In genomic region chr4:139809207-139810157, GRCh38 we compare ENCODE assay signal across 16 cellular contexts.
DNase-seq lines count a peak whose midpoint lies in the region; ATAC-seq, FAIRE-seq and TF ChIP-seq lines count a peak whose summit lies in the region.
"Had no signal": no experiment of that assay in that cellular context is flagged by ENCODE, and none has a peak within 500 bp of the region (broad histone marks: within the 10 kb centered on the region; RNA-seq: fewer than 3 reads in every experiment).

No MANE protein-coding gene starts in this region.

- H3K27me3 ChIP-seq in endothelial cell of umbilical vein (ENCODE audit: control insufficient read depth in 2 of 2, insufficient read depth in 2 of 2, low read length in 2 of 2), result no peaks in the 10 kb centered on the region
- H3K27me3 ChIP-seq: stomach had no signal

- TF ChIP-seq CTCF in natural killer cell (IDR thresholded peaks at IDR 0.05), result no peak
- no peak for TF ChIP-seq CTCF in endothelial cell of umbilical vein (IDR thresholded peaks at IDR 0.05; ENCODE audit: extremely low read depth in 1 of 2, insufficient read depth in 1 of 2, low read depth in 1 of 2, low read length in 2 of 2)
- no peak for TF ChIP-seq CTCF in neural crest cell (conservative IDR thresholded peaks at IDR 0.05)
- no peak for TF ChIP-seq CTCF in mucosa of descending colon (IDR thresholded peaks at IDR 0.05)

- FAIRE-seq in endothelial cell of umbilical vein (lab: Jason Lieb, UNC), result no peak
- FAIRE-seq: astrocyte had no signal

- H3K9me1 ChIP-seq in endothelial cell of umbilical vein (replicated peaks; ENCODE audit: control insufficient read depth, extremely low read depth, insufficient read depth, low read length), result no peaks in the 10 kb centered on the region

- H3K27ac Mint-ChIP-seq in natural killer cell (peak overlapping the region; percentile 17 to 77), neural crest cell (ENCODE audit: unreplicated experiment) (peak overlapping the region; percentile 96), T-helper 17 cell (no peak overlapping the region)
- no peak overlapping the region for H3K27ac Mint-ChIP-seq in natural killer cell treated with Interleukin-12 subunit alpha and Interleukin-12 subunit beta and Interleukin-15 and Interleukin-18, amount 100 ng/mL, for 72 hours

- no peak overlapping the region for H3K4me2 ChIP-seq in endothelial cell of umbilical vein (ENCODE audit: insufficient read depth, low read length)

- in situ Hi-C loops in ACHN (cut with HindIII; ENCODE audit: low pct_ligation_motif_present, low pct_unique_long_range_greater_than_20kb, low sequenced_read_pairs), result no loop called here

- H3K27ac ChIP-seq in endothelial cell of umbilical vein (ENCODE audit: insufficient read depth, low read depth, low read length), result peak overlapping the region; percentile 18
- H3K27ac ChIP-seq: stomach had no signal

- H3K36me3 Mint-ChIP-seq in natural killer cell, result no peaks in the 10 kb centered on the region
- no peaks in the 10 kb centered on the region for H3K36me3 Mint-ChIP-seq in natural killer cell treated with Interleukin-12 subunit alpha and Interleukin-12 subunit beta and Interleukin-15 and Interleukin-18, amount 100 ng/mL, for 72 hours
- peaks cover 13% of the 10 kb centered on the region for H3K36me3 Mint-ChIP-seq in neural crest cell (ENCODE audit: low read depth)
- H3K36me3 Mint-ChIP-seq in T-helper 17 cell (ENCODE audit: low read depth), result peaks cover 5% of the 10 kb centered on the region

- peaks cover 15 to 21% of the 10 kb centered on the region in 2 donors for H3K4me1 Mint-ChIP-seq in natural killer cell
- H3K4me1 Mint-ChIP-seq in natural killer cell treated with Interleukin-12 subunit alpha and Interleukin-12 subunit beta and Interleukin-15 and Interleukin-18, amount 100 ng/mL, for 72 hours (ENCODE audit: low read depth in 2 of 2), result peaks cover 13 to 16% of the 10 kb centered on the region in 2 donors
- peaks cover 59% of the 10 kb centered on the region for H3K4me1 Mint-ChIP-seq in neural crest cell
- H3K4me1 Mint-ChIP-seq in T-helper 17 cell, result no peaks in the 10 kb centered on the region

- H3K79me2 ChIP-seq in endothelial cell of umbilical vein (ENCODE audit: control insufficient read depth, insufficient read depth, low read length), result no peaks in the 10 kb centered on the region

- H3K4me3 ChIP-seq in endothelial cell of umbilical vein (replicated peaks in 1 of 3; ENCODE audit: insufficient read depth in 1 of 3, low read depth in 1 of 3, low read length in 3 of 3), result no peak overlapping the region
- H3K4me3 ChIP-seq in mucosa of descending colon, result no peak overlapping the region
- H3K4me3 ChIP-seq: stomach had no signal

- H3K4me1 ChIP-seq in endothelial cell of umbilical vein (ENCODE audit: control insufficient read depth, extremely low read depth, insufficient read depth, low read length), result peaks cover 9% of the 10 kb centered on the region
- peaks cover 2% of the 10 kb centered on the region for H3K4me1 ChIP-seq in mucosa of descending colon (ENCODE audit: low read depth)

- dilution Hi-C loops in endothelial cell of umbilical vein (cut with MboI; ENCODE audit: extremely low pct_ligation_motif_present, low sequenced_read_pairs), result no loop called here

- CTCF ChIA-PET in endothelial cell of umbilical vein (lab: Charles Lee), result interaction anchor here (0.7 to 2.9 kb wide), 9 partner anchors 15 to 550 kb away, joined by 3 to 10 read pairs (median 4); no protein-coding TSS in a partner anchor

- H4K20me1 ChIP-seq in endothelial cell of umbilical vein (replicated peaks; ENCODE audit: control insufficient read depth, extremely low read depth, insufficient read depth, low read length), result no peaks in the 10 kb centered on the region

- H3K4me3 Mint-ChIP-seq in natural killer cell (peak overlapping the region; percentile 32), neural crest cell (peak overlapping the region; percentile 68), T-helper 17 cell (no peak overlapping the region)
- no peak overlapping the region for H3K4me3 Mint-ChIP-seq in natural killer cell treated with Interleukin-12 subunit alpha and Interleukin-12 subunit beta and Interleukin-15 and Interleukin-18, amount 100 ng/mL, for 72 hours

- POLR2A ChIA-PET in endothelial cell of umbilical vein (lab: Charles Lee), result interaction anchor here (1.1 kb wide), 1 partner anchor 18 kb away, joined by 11 read pairs; no protein-coding TSS in a partner anchor

- no peak for TF ChIP-seq POLR2A in endothelial cell of umbilical vein (IDR thresholded peaks at IDR 0.05; ENCODE audit: low read depth, low read length)

- no peak overlapping the region for H2AFZ ChIP-seq in endothelial cell of umbilical vein (ENCODE audit: low read depth, low read length)

- H3K36me3 ChIP-seq in endothelial cell of umbilical vein (ENCODE audit: control insufficient read depth in 2 of 2, extremely low read depth in 1 of 2, insufficient read depth in 2 of 2, low read length in 2 of 2) (no peaks in the 10 kb centered on the region), mucosa of descending colon (ENCODE audit: low read depth) (no peaks in the 10 kb centered on the region)
- H3K36me3 ChIP-seq: stomach had no signal

- intact Hi-C loops in natural killer cell (cut with micrococcal nuclease), result no loop called here
- intact Hi-C loops in endothelial cell of umbilical vein (cut with micrococcal nuclease), result loop anchor here (2.0 kb wide), 1 partner anchor 47 kb away; no protein-coding TSS in a partner anchor
- intact Hi-C loops in mucosa of descending colon (cut with DNase I, micrococcal nuclease), result no loop called here

- H3K9me3 Mint-ChIP-seq in natural killer cell, result no peaks in the 10 kb centered on the region
- H3K9me3 Mint-ChIP-seq in natural killer cell treated with Interleukin-12 subunit alpha and Interleukin-12 subunit beta and Interleukin-15 and Interleukin-18, amount 100 ng/mL, for 72 hours, result no peaks in the 10 kb centered on the region
- peaks cover 5% of the 10 kb centered on the region for H3K9me3 Mint-ChIP-seq in neural crest cell

- H3K9me3 ChIP-seq in endothelial cell of umbilical vein (replicated peaks; ENCODE audit: control insufficient read depth, insufficient read depth, low read length) (no peaks in the 10 kb centered on the region), mucosa of descending colon (peaks cover 4% of the 10 kb centered on the region), T-helper 17 cell (ENCODE audit: control insufficient read depth, low read length, poor library complexity, severe bottlenecking) (no peaks in the 10 kb centered on the region)

- ATAC-seq in natural killer cell, result peak in 1 of 3 donors; percentile 52
- ATAC-seq in natural killer cell treated with Interleukin-12 subunit alpha and Interleukin-12 subunit beta and Interleukin-15 and Interleukin-18, amount 100 ng/mL, for 72 hours, result no peak
- no peak for ATAC-seq in mucosa of descending colon
- ATAC-seq in T-helper 17 cell, result no peak

- no TSS peak for BruUV-seq in endothelial cell of umbilical vein (replicated peaks; lab: Mats Ljungman, UMichigan)

- H3K9ac ChIP-seq in endothelial cell of umbilical vein (replicated peaks; ENCODE audit: extremely low read depth, insufficient read depth, low read length), result no peak overlapping the region

- DNase-seq in natural killer cell, result no peak
- DNase-seq in natural killer cell treated with Interleukin-12 subunit alpha and Interleukin-12 subunit beta and Interleukin-15 and Interleukin-18, amount 100 ng/mL, for 72 hours (ENCODE audit: low spot score), result no peak
- DNase-seq in endothelial cell of umbilical vein (ENCODE audit: low read depth, low spot score), result peak; percentile 69
- no peak for DNase-seq in neural crest cell (ENCODE audit: low read depth, low spot score)
- no peak for DNase-seq in mucosa of descending colon
- no peak for DNase-seq in activated CD4-positive, alpha-beta T cell treated with anti-CD3 and anti-CD28 coated beads for 1 hour
- DNase-seq in ACHN, result no peak
- no peak for DNase-seq in T-helper 17 cell
- DNase-seq: activated gamma-delta T cell; effector CD8-positive, alpha-beta T cell; foreskin fibroblast; HCEC 1CT; NK-92 treated with Interleukin-12 subunit alpha and Interleukin-12 subunit beta, amount 100 ng/mL, for 24 hours; SIG-M5; stomach had no signal

- H3K27me3 Mint-ChIP-seq in natural killer cell (ENCODE audit: low read depth in 2 of 2), result peaks cover 2 to 6% of the 10 kb centered on the region in 2 donors
- peaks cover 7 to 33% of the 10 kb centered on the region in 2 donors for H3K27me3 Mint-ChIP-seq in natural killer cell treated with Interleukin-12 subunit alpha and Interleukin-12 subunit beta and Interleukin-15 and Interleukin-18, amount 100 ng/mL, for 72 hours
- H3K27me3 Mint-ChIP-seq in neural crest cell (ENCODE audit: low read depth), result no peaks in the 10 kb centered on the region
- H3K27me3 Mint-ChIP-seq in T-helper 17 cell, result peaks cover 26% of the 10 kb centered on the region

TF ChIP-seq in endothelial cell of umbilical vein, 7 proteins besides CTCF, POLR2A, EP300 and RAD21:
- no peak for TF ChIP-seq POLR2AphosphoS5 (IDR thresholded peaks at IDR 0.05; ENCODE audit: insufficient read depth, low read depth, low read length)
- no peak for TF ChIP-seq MAX (IDR thresholded peaks at IDR 0.05; ENCODE audit: insufficient read depth, insufficient read length)
- TF ChIP-seq EZH2 (IDR thresholded peaks at IDR 0.05; ENCODE audit: borderline replicate concordance, low read depth, low read length, severe bottlenecking), result no peak
- TF ChIP-seq GATA2 (IDR thresholded peaks at IDR 0.05; ENCODE audit: insufficient read depth, insufficient read length, low read depth, low read length), result no peak
- no peak for TF ChIP-seq FOS (IDR thresholded peaks at IDR 0.05; ENCODE audit: borderline replicate concordance, insufficient read depth, low read length)
- no peak for TF ChIP-seq MYC (IDR thresholded peaks at IDR 0.05; ENCODE audit: low read depth, low read length)
- TF ChIP-seq JUN (IDR thresholded peaks at IDR 0.05; ENCODE audit: borderline replicate concordance, insufficient read depth, insufficient read length, low read depth), result no peak

Comparison
In these comparisons a context has a peak if more than half of its experiments do, and no peak if none do; other contexts are left out.
1. H3K27ac Mint-ChIP-seq: peak in natural killer cell (2 of 2) and neural crest cell (single experiment); none in natural killer cell treated with Interleukin-12 subunit alpha and Interleukin-12 subunit beta and Interleukin-15 and Interleukin-18, amount 100 ng/mL, for 72 hours (0 of 2) and T-helper 17 cell (single experiment).
2. H3K4me3 Mint-ChIP-seq: peak in natural killer cell (single experiment) and neural crest cell (single experiment); none in natural killer cell treated with Interleukin-12 subunit alpha and Interleukin-12 subunit beta and Interleukin-15 and Interleukin-18, amount 100 ng/mL, for 72 hours (single experiment) and T-helper 17 cell (single experiment).